ENCODE assay signal across 2 cellular contexts in genomic region chr11:8531312-8531711, GRCh38.
TF ChIP-seq lines count a peak whose summit lies in the region.

No MANE protein-coding gene starts in this region.

TF ChIP-seq in GM23338, 12 proteins besides CTCF, POLR2A, EP300 and RAD21 (continued from another document):
- TF ChIP-seq ETS1 (IDR thresholded peaks at IDR 0.05) (no peak), ZNF462 (CRISPR knock-in tag; IDR thresholded peaks at IDR 0.05) (no peak), EZH2phosphoT487 (IDR thresholded peaks at IDR 0.05; ENCODE audit: unreplicated experiment) (no peak), CREB1 (CRISPR knock-in tag; IDR thresholded peaks at IDR 0.05; ENCODE audit: low read depth) (no peak), JUNB (IDR thresholded peaks at IDR 0.05; ENCODE audit: unreplicated experiment) (no peak), EZH2 (IDR thresholded peaks at IDR 0.05; ENCODE audit: low read depth, unreplicated experiment) (no peak), POLR2AphosphoS5 (IDR thresholded peaks at IDR 0.05; ENCODE audit: low read depth) (no peak), REST (IDR thresholded peaks at IDR 0.05; ENCODE audit: unreplicated experiment) (no peak), ZNF114 (CRISPR knock-in tag; IDR thresholded peaks at IDR 0.05) (no peak), NANOG (IDR thresholded peaks at IDR 0.05; ENCODE audit: borderline replicate concordance) (no peak), STAT1 (IDR thresholded peaks at IDR 0.05; ENCODE audit: unreplicated experiment) (no peak)

TF ChIP-seq in SK-N-SH, 30 proteins besides CTCF, POLR2A, EP300 and RAD21 (continued from another document):
- TF ChIP-seq FOXJ3 (CRISPR knock-in tag; IDR thresholded peaks at IDR 0.05) (peak; percentile 94), TAF1 (IDR thresholded peaks at IDR 0.05; ENCODE audit: borderline replicate concordance, low read depth, low read length) (no peak), PBX3 (IDR thresholded peaks at IDR 0.05) (peak; percentile 39), USF2 (IDR thresholded peaks at IDR 0.05; ENCODE audit: borderline replicate concordance, low read depth, low read length) (no peak), TCF12 (IDR thresholded peaks at IDR 0.05) (peak; percentile 51), ELF1 (IDR thresholded peaks at IDR 0.05) (no peak), GATA2 (CRISPR knock-in tag; IDR thresholded peaks at IDR 0.05) (peak; percentile 47; the same call in 1 of the 2 replicates), SMC3 (IDR thresholded peaks at IDR 0.05; ENCODE audit: low read depth, low read length) (no peak), ZBTB33 (IDR thresholded peaks at IDR 0.05; ENCODE audit: borderline replicate concordance, low read depth) (no peak), EZH2phosphoT487 (IDR thresholded peaks at IDR 0.05; ENCODE audit: borderline replicate concordance, low read depth) (no peak), POLR2AphosphoS5 (IDR thresholded peaks at IDR 0.05; ENCODE audit: low read depth, low read length) (no peak)
